Comparison of ENCODE assay signal across 9 cellular contexts in genomic region chr12:93137656-93138612, GRCh38.
DNase-seq lines count a peak whose midpoint lies in the region; ATAC-seq, FAIRE-seq and TF ChIP-seq lines count a peak whose summit lies in the region.
"Had no signal": no experiment of that assay in that cellular context is flagged by ENCODE, and none has a peak within 500 bp of the region (broad histone marks: within the 10 kb centered on the region; RNA-seq: fewer than 3 reads in every experiment).

No MANE protein-coding gene starts in this region.

- H2BK5ac ChIP-seq in neuronal stem cell (ENCODE audit: low read length), result no peak overlapping the region

- TF ChIP-seq CTCF in HFFc6 (IDR thresholded peaks at IDR 0.05) (no peak), RWPE1 (conservative IDR thresholded peaks at IDR 0.05; ENCODE audit: low read depth) (no peak), coronary artery (IDR thresholded peaks at IDR 0.05) (no peak)

- H3K4me1 Mint-ChIP-seq in HFFc6 (ENCODE audit: low read depth), result peaks cover 55% of the 10 kb centered on the region

- no peak overlapping the region for H4K8ac ChIP-seq in neuronal stem cell (ENCODE audit: low read depth, low read length)

- H3K18ac ChIP-seq in neuronal stem cell (ENCODE audit: low read length), result no peak overlapping the region

- H3K14ac ChIP-seq in neuronal stem cell (ENCODE audit: low read length), result no peak overlapping the region

- no peak overlapping the region for H2BK15ac ChIP-seq in neuronal stem cell (ENCODE audit: low read length)

- no peak overlapping the region for H2AK5ac ChIP-seq in neuronal stem cell (ENCODE audit: low read depth, low read length)

- WGBS in neuronal stem cell (ENCODE audit: extremely low coverage in 2 of 2, insufficient read length in 2 of 2, insufficient replicate concordance in 1 of 2), 2 donors, result no CpG with 5 or more reads among the region's 6 CpGs

- no peaks in the 10 kb centered on the region for H3K36me3 ChIP-seq in neuronal stem cell (replicated peaks in 1 of 2; ENCODE audit: control insufficient read depth in 2 of 2, insufficient read depth in 2 of 2, low read length in 2 of 2)

- H4K91ac ChIP-seq in neuronal stem cell (ENCODE audit: low read depth, low read length, poor library complexity), result no peak overlapping the region

- no peak overlapping the region for H3K4ac ChIP-seq in neuronal stem cell (ENCODE audit: low read length)

- no peaks in the 10 kb centered on the region; the same call in 1 of the 2 replicates for H3K27me3 Mint-ChIP-seq in HFFc6 (ENCODE audit: insufficient read depth)

- TF ChIP-seq POLR2A in GM12892 (IDR thresholded peaks at IDR 0.05; ENCODE audit: low read depth, low read length), result no peak

- peaks cover 5% of the 10 kb centered on the region for H3K36me3 Mint-ChIP-seq in HFFc6 (ENCODE audit: low read depth)

- H3K27ac ChIP-seq in RWPE1 (peak overlapping the region; percentile 76), coronary artery (peak overlapping the region in 1 of 2 donors; percentile 30), neuronal stem cell (replicated peaks; ENCODE audit: low read length) (no peak overlapping the region)

- peak; percentile 54 for FAIRE-seq in GM12892 (lab: Jason Lieb, UNC)

- no peak overlapping the region for H2BK12ac ChIP-seq in neuronal stem cell (ENCODE audit: low read length)

- H3K9me3 Mint-ChIP-seq in HFFc6, result no peaks in the 10 kb centered on the region

- CTCF ChIA-PET in RWPE1 (lab: Yijun Ruan, JAX), result interaction anchor here (0.7 kb wide), 2 partner anchors 10 to 107 kb away, joined by 3 to 5 read pairs; no protein-coding TSS in a partner anchor

- H3K4me3 ChIP-seq in coronary artery, result no peak overlapping the region
- H3K4me3 ChIP-seq in neuronal stem cell (ENCODE audit: low read length in 2 of 2), result no peak overlapping the region

- H3K4me2 ChIP-seq in neuronal stem cell (ENCODE audit: insufficient read depth, low read length, poor library complexity, severe bottlenecking), result no peak overlapping the region

- ATAC-seq in left lobe of liver (peak; percentile 58), GM18502 (IDR thresholded peaks at IDR 0.05; ENCODE audit: poor library complexity, unreplicated experiment) (no peak)
- ATAC-seq: Panc1 had no signal

- H3K23ac ChIP-seq in neuronal stem cell (ENCODE audit: low read depth, low read length, poor library complexity), result no peak overlapping the region

- no peak overlapping the region for H3K9ac ChIP-seq in neuronal stem cell (ENCODE audit: low read depth, low read length, poor library complexity)

- H3K9me3 ChIP-seq in neuronal stem cell (replicated peaks in 1 of 2; ENCODE audit: control insufficient read depth in 2 of 2, insufficient read depth in 1 of 2, low read depth in 1 of 2, low read length in 2 of 2), result no peaks in the 10 kb centered on the region

- H2AFZ ChIP-seq in neuronal stem cell (ENCODE audit: low read length), result no peak overlapping the region

- H3K27ac Mint-ChIP-seq in HFFc6, result peak overlapping the region; percentile 74

- peak overlapping the region; percentile 13; the same call in 1 of the 2 replicates for H3K4me3 Mint-ChIP-seq in HFFc6

- DNase-seq in GM12892 (ENCODE audit: insufficient read length), result no peak
- peak; percentile 88 for DNase-seq in HFFc6
- DNase-seq in RWPE1 (ENCODE audit: low spot score), result peak; percentile 90
- DNase-seq in left lobe of liver (ENCODE audit: low spot score), result no peak
- DNase-seq in effector CD8-positive, alpha-beta T cell (lab: John Stamatoyannopoulos, UW), result no peak
- DNase-seq in coronary artery (ENCODE audit: low spot score), result no peak
- no peak for DNase-seq in neuronal stem cell (ENCODE audit: low spot score)

- peaks cover 0 to 3% of the 10 kb centered on the region in 2 donors for H3K4me1 ChIP-seq in neuronal stem cell (ENCODE audit: control insufficient read depth in 2 of 2, insufficient read depth in 1 of 2, low read depth in 1 of 2, low read length in 2 of 2)

- H3K79me1 ChIP-seq in neuronal stem cell (ENCODE audit: low read depth, low read length), result no peaks in the 10 kb centered on the region

- peaks cover 0 to 3% (median 0%) of the 10 kb centered on the region in 3 experiments for H3K27me3 ChIP-seq in neuronal stem cell (ENCODE audit: control insufficient read depth in 3 of 3, insufficient read depth in 3 of 3, low read depth in 1 of 3, low read length in 3 of 3)

- POLR2A ChIA-PET in RWPE1 (lab: Yijun Ruan, JAX; ENCODE audit: low non-redundant PET), result no interaction called here

- no peak overlapping the region for H2BK120ac ChIP-seq in neuronal stem cell (ENCODE audit: low read depth, low read length)

Comparison
In these comparisons a context has a peak if more than half of its experiments do, and no peak if none do; other contexts are left out.
1. DNase-seq: peak in HFFc6 (single experiment) and RWPE1 (single experiment); none in GM12892 (single experiment), left lobe of liver (single experiment), effector CD8-positive, alpha-beta T cell (single experiment), coronary artery (single experiment) and neuronal stem cell (single experiment).